ENCODE assay signal across 1 cellular context in the genomic region with DNA sequence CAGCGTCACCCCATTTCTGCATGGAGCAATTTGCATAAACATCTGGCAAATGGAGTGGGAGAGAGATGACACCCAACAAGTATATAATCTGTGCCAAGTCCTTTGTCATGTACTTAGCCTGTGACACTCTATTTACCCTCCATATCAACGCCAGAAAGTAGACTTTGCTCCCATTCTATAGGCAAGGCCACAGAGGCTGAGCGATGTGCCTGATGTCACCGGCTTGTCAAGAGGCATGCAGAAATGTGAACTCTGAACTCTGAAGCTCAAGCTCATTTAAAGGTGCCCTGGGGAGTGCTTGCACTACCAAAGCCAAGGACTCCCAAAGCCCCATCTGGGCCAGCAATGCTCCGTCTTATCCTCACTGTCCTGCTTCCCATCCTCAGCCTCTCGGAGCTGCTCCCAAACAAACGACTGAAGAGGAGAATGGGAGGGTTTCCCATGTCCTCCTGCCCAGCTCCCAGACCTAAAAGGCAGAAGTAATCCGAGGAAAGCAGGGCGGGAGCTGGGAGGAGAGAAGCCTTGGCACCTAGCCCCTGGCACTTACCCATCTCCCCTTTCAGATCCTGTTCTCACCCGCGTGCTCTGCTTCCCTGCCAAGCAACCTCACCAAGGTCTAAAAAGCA.
A peak's percentile ranks its signal among the peaks of the same experiment; 100 is the strongest.
TF ChIP-seq lines count a peak whose summit lies in the region.

No MANE protein-coding gene starts in this region.

TF ChIP-seq in HepG2, 621 proteins besides CTCF, POLR2A, EP300 and RAD21 (continued from another document and continues in another):
- TF ChIP-seq, protein P1, sequence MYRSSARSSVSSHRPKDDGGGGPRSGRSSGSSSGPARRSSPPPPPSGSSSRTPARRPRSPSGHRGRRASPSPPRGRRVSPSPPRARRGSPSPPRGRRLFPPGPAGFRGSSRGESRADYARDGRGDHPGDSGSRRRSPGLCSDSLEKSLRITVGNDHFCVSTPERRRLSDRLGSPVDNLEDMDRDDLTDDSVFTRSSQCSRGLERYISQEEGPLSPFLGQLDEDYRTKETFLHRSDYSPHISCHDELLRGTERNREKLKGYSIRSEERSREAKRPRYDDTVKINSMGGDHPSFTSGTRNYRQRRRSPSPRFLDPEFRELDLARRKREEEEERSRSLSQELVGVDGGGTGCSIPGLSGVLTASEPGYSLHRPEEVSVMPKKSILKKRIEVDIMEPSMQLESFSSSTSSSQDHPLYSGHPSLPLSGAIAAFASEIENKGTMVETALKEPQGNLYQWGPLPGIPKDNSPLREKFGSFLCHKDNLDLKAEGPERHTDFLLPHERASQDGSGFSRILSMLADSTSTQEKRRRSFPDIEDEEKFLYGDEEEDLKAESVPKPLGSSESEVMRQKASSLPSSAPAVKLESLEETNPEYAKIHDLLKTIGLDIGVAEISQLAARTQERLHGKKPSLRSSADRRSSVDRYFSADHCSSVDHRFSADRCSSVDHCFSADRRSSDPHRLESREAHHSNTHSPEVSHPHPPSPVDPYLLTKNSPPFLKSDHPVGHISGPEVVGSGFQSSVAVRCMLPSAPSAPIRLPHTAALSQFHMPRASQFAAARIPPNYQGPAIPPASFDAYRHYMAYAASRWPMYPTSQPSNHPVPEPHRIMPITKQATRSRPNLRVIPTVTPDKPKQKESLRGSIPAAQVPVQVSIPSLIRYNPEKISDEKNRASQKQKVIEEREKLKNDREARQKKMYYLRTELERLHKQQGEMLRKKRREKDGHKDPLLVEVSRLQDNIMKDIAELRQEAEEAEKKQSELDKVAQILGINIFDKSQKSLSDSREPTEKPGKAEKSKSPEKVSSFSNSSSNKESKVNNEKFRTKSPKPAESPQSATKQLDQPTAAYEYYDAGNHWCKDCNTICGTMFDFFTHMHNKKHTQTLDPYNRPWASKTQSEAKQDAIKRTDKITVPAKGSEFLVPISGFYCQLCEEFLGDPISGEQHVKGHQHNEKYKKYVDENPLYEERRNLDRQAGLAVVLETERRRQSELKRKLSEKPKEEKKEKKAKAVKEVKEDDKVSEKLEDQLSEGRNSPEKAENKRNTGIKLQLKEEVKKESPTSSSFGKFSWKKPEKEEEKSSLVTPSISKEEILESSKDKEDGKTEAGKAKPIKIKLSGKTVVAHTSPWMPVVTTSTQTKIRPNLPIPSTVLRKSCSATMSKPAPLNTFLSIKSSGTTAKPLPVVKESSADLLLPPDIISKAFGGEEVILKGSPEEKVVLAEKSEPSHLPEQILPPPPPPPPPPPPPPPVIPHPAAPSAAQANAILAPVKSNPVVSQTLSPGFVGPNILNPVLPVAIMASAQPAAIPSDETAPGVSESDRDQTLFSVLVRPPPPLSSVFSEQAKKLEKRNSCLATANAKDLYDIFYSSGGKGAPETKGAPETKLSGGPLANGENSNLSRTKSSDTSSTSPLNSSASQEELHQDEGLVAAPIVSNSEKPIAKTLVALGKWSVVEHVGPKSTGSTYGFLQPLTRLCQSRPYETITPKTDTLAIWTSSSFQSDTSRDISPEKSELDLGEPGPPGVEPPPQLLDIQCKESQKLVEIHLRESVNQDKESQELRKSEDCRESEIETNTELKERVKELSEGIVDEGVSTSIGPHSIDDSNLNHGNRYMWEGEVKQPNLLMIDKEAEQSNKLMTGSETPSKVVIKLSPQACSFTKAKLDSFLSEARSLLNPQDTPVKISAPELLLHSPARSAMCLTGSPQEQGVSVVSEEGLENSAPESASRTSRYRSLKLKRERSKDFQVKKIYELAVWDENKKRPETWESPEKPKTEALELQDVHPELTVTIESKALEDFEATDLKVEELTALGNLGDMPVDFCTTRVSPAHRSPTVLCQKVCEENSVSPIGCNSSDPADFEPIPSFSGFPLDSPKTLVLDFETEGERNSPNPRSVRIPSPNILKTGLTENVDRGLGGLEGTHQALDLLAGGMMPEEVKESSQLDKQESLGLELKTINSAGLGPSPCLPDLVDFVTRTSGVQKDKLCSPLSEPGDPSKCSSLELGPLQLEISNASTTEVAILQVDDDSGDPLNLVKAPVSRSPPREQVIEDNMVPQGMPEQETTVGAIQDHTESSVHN (CRISPR knock-in tag; IDR thresholded peaks at IDR 0.05) = no peak
- TF ChIP-seq ATF7-NPFF (CRISPR knock-in tag; IDR thresholded peaks at IDR 0.05; ENCODE audit: low read depth) = no peak
- no peak for TF ChIP-seq DNMT1 (CRISPR knock-in tag; IDR thresholded peaks at IDR 0.05)
- no peak for TF ChIP-seq ZKSCAN5 (CRISPR knock-in tag; IDR thresholded peaks at IDR 0.05)
- TF ChIP-seq MZF1 (CRISPR knock-in tag; IDR thresholded peaks at IDR 0.05; ENCODE audit: borderline replicate concordance) = peak; percentile 36; the same call in 1 of the 2 replicates
- no peak for TF ChIP-seq GPN1 (CRISPR knock-in tag; IDR thresholded peaks at IDR 0.05; ENCODE audit: borderline replicate concordance)
- TF ChIP-seq, protein P2, sequence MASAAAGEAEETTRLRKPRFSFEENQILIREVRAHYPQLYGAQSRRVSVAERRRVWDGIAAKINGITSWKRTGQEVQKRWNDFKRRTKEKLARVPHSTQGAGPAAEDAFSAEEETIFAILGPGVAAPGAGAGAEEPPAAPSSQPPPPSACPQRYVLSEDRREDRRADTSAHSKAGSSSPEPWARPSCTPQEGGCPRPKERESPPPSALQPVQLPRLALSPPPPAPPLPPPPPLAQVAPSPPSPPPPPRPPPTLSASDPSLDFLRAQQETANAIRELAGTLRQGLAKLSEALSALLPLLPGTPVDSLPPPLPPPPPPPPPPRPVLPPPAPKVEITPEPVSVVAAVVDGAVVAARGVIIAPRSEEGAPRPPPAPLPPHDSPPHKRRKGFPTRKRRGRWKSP (CRISPR knock-in tag; IDR thresholded peaks at IDR 0.05) = no peak
- peak; percentile 70 for TF ChIP-seq FOXA1 (IDR thresholded peaks at IDR 0.05)
- TF ChIP-seq FOXA1 (CRISPR knock-in tag; IDR thresholded peaks at IDR 0.05) = peak; percentile 94
- TF ChIP-seq, protein P3, sequence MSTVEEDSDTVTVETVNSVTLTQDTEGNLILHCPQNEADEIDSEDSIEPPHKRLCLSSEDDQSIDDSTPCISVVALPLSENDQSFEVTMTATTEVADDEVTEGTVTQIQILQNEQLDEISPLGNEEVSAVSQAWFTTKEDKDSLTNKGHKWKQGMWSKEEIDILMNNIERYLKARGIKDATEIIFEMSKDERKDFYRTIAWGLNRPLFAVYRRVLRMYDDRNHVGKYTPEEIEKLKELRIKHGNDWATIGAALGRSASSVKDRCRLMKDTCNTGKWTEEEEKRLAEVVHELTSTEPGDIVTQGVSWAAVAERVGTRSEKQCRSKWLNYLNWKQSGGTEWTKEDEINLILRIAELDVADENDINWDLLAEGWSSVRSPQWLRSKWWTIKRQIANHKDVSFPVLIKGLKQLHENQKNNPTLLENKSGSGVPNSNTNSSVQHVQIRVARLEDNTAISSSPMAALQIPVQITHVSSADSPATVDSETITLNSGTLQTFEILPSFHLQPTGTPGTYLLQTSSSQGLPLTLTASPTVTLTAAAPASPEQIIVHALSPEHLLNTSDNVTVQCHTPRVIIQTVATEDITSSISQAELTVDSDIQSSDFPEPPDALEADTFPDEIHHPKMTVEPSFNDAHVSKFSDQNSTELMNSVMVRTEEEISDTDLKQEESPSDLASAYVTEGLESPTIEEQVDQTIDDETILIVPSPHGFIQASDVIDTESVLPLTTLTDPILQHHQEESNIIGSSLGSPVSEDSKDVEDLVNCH (CRISPR knock-in tag; IDR thresholded peaks at IDR 0.05) = no peak
- no peak for TF ChIP-seq ZNF746 (CRISPR knock-in tag; IDR thresholded peaks at IDR 0.05)
- TF ChIP-seq, protein P4, sequence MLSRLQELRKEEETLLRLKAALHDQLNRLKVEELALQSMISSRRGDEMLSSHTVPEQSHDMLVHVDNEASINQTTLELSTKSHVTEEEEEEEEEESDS (CRISPR knock-in tag; IDR thresholded peaks at IDR 0.05; ENCODE audit: borderline replicate concordance) = no peak
- TF ChIP-seq, protein P5, sequence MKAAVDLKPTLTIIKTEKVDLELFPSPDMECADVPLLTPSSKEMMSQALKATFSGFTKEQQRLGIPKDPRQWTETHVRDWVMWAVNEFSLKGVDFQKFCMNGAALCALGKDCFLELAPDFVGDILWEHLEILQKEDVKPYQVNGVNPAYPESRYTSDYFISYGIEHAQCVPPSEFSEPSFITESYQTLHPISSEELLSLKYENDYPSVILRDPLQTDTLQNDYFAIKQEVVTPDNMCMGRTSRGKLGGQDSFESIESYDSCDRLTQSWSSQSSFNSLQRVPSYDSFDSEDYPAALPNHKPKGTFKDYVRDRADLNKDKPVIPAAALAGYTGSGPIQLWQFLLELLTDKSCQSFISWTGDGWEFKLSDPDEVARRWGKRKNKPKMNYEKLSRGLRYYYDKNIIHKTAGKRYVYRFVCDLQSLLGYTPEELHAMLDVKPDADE (CRISPR knock-in tag; IDR thresholded peaks at IDR 0.05) = no peak
- TF ChIP-seq, protein P6, sequence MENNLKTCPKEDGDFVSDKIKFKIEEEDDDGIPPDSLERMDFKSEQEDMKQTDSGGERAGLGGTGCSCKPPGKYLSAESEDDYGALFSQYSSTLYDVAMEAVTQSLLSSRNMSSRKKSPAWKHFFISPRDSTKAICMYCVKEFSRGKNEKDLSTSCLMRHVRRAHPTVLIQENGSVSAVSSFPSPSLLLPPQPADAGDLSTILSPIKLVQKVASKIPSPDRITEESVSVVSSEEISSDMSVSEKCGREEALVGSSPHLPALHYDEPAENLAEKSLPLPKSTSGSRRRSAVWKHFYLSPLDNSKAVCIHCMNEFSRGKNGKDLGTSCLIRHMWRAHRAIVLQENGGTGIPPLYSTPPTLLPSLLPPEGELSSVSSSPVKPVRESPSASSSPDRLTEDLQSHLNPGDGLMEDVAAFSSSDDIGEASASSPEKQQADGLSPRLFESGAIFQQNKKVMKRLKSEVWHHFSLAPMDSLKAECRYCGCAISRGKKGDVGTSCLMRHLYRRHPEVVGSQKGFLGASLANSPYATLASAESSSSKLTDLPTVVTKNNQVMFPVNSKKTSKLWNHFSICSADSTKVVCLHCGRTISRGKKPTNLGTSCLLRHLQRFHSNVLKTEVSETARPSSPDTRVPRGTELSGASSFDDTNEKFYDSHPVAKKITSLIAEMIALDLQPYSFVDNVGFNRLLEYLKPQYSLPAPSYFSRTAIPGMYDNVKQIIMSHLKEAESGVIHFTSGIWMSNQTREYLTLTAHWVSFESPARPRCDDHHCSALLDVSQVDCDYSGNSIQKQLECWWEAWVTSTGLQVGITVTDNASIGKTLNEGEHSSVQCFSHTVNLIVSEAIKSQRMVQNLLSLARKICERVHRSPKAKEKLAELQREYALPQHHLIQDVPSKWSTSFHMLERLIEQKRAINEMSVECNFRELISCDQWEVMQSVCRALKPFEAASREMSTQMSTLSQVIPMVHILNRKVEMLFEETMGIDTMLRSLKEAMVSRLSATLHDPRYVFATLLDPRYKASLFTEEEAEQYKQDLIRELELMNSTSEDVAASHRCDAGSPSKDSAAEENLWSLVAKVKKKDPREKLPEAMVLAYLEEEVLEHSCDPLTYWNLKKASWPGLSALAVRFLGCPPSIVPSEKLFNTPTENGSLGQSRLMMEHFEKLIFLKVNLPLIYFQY (CRISPR knock-in tag; IDR thresholded peaks at IDR 0.05; ENCODE audit: borderline replicate concordance) = no peak; the same call in 1 of the 2 replicates
- TF ChIP-seq, protein P7, sequence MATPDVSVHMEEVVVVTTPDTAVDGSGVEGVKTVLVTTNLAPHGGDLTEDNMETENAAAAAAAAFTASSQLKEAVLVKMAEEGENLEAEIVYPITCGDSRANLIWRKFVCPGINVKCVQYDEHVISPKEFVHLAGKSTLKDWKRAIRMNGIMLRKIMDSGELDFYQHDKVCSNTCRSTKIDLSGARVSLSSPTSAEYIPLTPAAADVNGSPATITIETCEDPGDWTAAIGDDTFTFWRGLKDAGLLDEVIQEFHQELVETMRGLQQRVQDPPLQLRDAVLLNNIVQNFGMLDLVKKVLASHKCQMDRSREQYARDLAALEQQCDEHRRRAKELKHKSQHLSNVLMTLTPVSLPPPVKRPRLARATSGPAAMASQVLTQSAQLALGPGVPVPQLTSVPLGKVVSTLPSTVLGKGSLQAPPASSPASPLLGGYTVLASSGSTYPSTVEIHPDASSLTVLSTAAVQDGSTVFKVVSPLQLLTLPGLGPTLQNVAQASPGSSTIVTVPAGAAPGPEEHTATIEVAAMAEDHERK (CRISPR knock-in tag; IDR thresholded peaks at IDR 0.05; ENCODE audit: low read depth) = no peak
- TF ChIP-seq, protein P8, sequence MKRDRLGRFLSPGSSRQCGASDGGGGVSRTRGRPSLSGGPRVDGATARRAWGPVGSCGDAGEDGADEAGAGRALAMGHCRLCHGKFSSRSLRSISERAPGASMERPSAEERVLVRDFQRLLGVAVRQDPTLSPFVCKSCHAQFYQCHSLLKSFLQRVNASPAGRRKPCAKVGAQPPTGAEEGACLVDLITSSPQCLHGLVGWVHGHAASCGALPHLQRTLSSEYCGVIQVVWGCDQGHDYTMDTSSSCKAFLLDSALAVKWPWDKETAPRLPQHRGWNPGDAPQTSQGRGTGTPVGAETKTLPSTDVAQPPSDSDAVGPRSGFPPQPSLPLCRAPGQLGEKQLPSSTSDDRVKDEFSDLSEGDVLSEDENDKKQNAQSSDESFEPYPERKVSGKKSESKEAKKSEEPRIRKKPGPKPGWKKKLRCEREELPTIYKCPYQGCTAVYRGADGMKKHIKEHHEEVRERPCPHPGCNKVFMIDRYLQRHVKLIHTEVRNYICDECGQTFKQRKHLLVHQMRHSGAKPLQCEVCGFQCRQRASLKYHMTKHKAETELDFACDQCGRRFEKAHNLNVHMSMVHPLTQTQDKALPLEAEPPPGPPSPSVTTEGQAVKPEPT (CRISPR knock-in tag; IDR thresholded peaks at IDR 0.05; ENCODE audit: low read depth) = no peak
- TF ChIP-seq ZKSCAN8 (CRISPR knock-in tag; IDR thresholded peaks at IDR 0.05; ENCODE audit: borderline replicate concordance) = peak; percentile 89; the same call in 1 of the 2 replicates
- TF ChIP-seq, protein P9, sequence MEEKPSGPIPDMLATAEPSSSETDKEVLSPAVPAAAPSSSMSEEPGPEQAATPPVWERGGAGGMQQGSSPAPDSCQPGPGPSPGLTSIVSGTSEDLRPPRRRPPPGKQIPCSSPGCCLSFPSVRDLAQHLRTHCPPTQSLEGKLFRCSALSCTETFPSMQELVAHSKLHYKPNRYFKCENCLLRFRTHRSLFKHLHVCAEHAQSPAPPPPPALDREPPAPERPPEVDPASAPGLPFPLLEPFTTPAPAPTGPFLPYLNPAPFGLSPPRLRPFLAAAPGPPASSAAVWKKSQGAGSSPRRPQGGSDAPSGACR (CRISPR knock-in tag; IDR thresholded peaks at IDR 0.05) = peak; percentile 79
- no peak for TF ChIP-seq ZBTB8A (CRISPR knock-in tag; IDR thresholded peaks at IDR 0.05; ENCODE audit: borderline replicate concordance, low read depth)
- TF ChIP-seq ZBTB21 (CRISPR knock-in tag; IDR thresholded peaks at IDR 0.05) = peak; percentile 97
- TF ChIP-seq, protein P10, sequence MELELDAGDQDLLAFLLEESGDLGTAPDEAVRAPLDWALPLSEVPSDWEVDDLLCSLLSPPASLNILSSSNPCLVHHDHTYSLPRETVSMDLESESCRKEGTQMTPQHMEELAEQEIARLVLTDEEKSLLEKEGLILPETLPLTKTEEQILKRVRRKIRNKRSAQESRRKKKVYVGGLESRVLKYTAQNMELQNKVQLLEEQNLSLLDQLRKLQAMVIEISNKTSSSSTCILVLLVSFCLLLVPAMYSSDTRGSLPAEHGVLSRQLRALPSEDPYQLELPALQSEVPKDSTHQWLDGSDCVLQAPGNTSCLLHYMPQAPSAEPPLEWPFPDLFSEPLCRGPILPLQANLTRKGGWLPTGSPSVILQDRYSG (CRISPR knock-in tag; IDR thresholded peaks at IDR 0.05) = no peak
- TF ChIP-seq, protein P11, sequence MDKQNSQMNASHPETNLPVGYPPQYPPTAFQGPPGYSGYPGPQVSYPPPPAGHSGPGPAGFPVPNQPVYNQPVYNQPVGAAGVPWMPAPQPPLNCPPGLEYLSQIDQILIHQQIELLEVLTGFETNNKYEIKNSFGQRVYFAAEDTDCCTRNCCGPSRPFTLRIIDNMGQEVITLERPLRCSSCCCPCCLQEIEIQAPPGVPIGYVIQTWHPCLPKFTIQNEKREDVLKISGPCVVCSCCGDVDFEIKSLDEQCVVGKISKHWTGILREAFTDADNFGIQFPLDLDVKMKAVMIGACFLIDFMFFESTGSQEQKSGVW (CRISPR knock-in tag; IDR thresholded peaks at IDR 0.05; ENCODE audit: borderline replicate concordance) = no peak
- no peak for TF ChIP-seq ZNF839 (CRISPR knock-in tag; IDR thresholded peaks at IDR 0.05; ENCODE audit: borderline replicate concordance)
